In the genomic region with DNA sequence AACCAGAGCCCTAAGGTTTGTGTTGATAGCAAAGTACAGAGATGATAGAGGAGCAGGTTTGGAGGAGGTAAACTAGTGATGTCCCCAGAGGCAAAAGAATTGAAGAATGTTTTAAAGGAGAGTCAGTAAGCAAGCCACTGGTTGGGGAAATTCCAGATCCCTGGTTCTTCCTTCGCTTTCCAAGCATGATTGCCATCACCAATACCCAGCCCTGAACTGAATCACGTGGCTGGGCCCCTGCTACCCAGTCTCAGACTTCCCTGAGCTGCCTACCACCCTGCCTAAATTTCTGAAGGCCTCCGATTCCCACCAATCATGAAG, we compare ENCODE assay signal across 8 cellular contexts.
"Had no signal": no experiment of that assay in that cellular context is flagged by ENCODE, and none has a peak within 500 bp of the region (broad histone marks: within the 10 kb centered on the region; RNA-seq: fewer than 3 reads in every experiment).

No MANE protein-coding gene starts in this region.

- H2AFZ ChIP-seq: GM23248 had no signal

- DNase-seq: GM23248, GOT3, H9, HCEC 1CT, IMR-90, KG1 had no signal

- H3K27ac ChIP-seq: GM23248, HL-60 had no signal

- H3K9me3 Mint-ChIP-seq: H9 had no signal

- H3K4me3 Mint-ChIP-seq: H9 had no signal

- H3K27ac Mint-ChIP-seq: H9 had no signal

- FAIRE-seq: K562 had no signal

- H3K9ac ChIP-seq: GM23248 had no signal

- H3K4me1 Mint-ChIP-seq: H9 had no signal

- H3K4me3 ChIP-seq: GM23248, K562 had no signal
